ENCODE assay signal across 17 cellular contexts in genomic region chr22:44179989-44180705, GRCh38. TPM values are rescaled to one million over a fixed set of nuclear protein-coding genes. Genes with fewer than 3 reads are reported as not detected.
DNase-seq lines count a peak whose midpoint lies in the region; ATAC-seq, FAIRE-seq and TF ChIP-seq lines count a peak whose summit lies in the region.
"Had no signal": no experiment of that assay in that cellular context is flagged by ENCODE, and none has a peak within 500 bp of the region (broad histone marks: within the 10 kb centered on the region; RNA-seq: fewer than 3 reads in every experiment).

No MANE protein-coding gene starts in this region.

- H2BK15ac ChIP-seq in H9 (ENCODE audit: low read depth, low read length), result no peak overlapping the region

- no peaks in the 10 kb centered on the region for H3K79me2 ChIP-seq in H9 (ENCODE audit: insufficient read depth, low read length)
- H3K79me2 ChIP-seq: hepatocyte had no signal

- no peak overlapping the region for H2BK5ac ChIP-seq in H9 (ENCODE audit: insufficient read length, low read length)

- intact Hi-C loops in CD4-positive, alpha-beta memory T cell (cut with micrococcal nuclease), result loop anchor here (2.0 to 5.0 kb wide), 2 partner anchors 187 to 487 kb away; no protein-coding TSS in a partner anchor
- intact Hi-C loops in activated B cell treated with CpG ODN at 0.5 μM for 24 hours (cut with micrococcal nuclease), result loop anchor here (1.0 to 10.0 kb wide), 8 partner anchors 8 to 525 kb away; partner anchors contain the start of genes PARVB, PRR5, RTL6 and SAMM50

- H3K27me3 Mint-ChIP-seq in CD4-positive, alpha-beta memory T cell, result no peaks in the 10 kb centered on the region
- H3K27me3 Mint-ChIP-seq in IgD-negative memory B cell (peaks cover 1% of the 10 kb centered on the region), activated B cell treated with CpG ODN at 0.5 μM for 24 hours (no peaks in the 10 kb centered on the region), naive B cell (no peaks in the 10 kb centered on the region), H9 (ENCODE audit: low read depth) (peaks cover 2% of the 10 kb centered on the region; the same call in 1 of the 2 replicates)

- H3K9me3 ChIP-seq in CD4-positive, alpha-beta memory T cell (ENCODE audit: control insufficient read depth in 1 of 2, low read length in 2 of 2), result no peaks in the 10 kb centered on the region
- H3K9me3 ChIP-seq in H9 (ENCODE audit: control insufficient read depth, low read depth, low read length), result no peaks in the 10 kb centered on the region
- H3K9me3 ChIP-seq: left ventricle myocardium inferior had no signal

- H3K9me3 Mint-ChIP-seq in CD4-positive, alpha-beta memory T cell, result no peaks in the 10 kb centered on the region
- H3K9me3 Mint-ChIP-seq in IgD-negative memory B cell (no peaks in the 10 kb centered on the region), activated B cell treated with CpG ODN at 0.5 μM for 24 hours (no peaks in the 10 kb centered on the region), naive B cell (no peaks in the 10 kb centered on the region), H9 (no peaks in the 10 kb centered on the region)
- H3K9me3 Mint-ChIP-seq: activated T-helper 2 cell treated with anti-CD3 and anti-CD28 coated beads, Interferon-gamma antibody, Interleukin-2, Interleukin-4, amounts not matched to agents 10 μg/mL and 5 μg/mL and 100 μg/mL, durations not matched to agents 14 hours and 24 hours and 36 hours had no signal

- H3K56ac ChIP-seq in H9 (ENCODE audit: insufficient read length, low read depth, low read length), result no peak overlapping the region

- no peak overlapping the region for H2BK20ac ChIP-seq in H9 (ENCODE audit: low read depth, low read length, poor library complexity, severe bottlenecking)

- no peak overlapping the region for H3K4me2 ChIP-seq in H9 (ENCODE audit: insufficient read depth, insufficient read length, low read length)
- H3K4me2 ChIP-seq: hepatocyte had no signal

- no peak overlapping the region for H3K14ac ChIP-seq in H9 (ENCODE audit: insufficient read depth, low read length)

- H4K20me1 ChIP-seq in H9 (ENCODE audit: control insufficient read depth, insufficient read depth, insufficient read length), result no peaks in the 10 kb centered on the region

- H3K23me2 ChIP-seq in H9 (ENCODE audit: insufficient read length, low read depth, low read length, poor library complexity, severe bottlenecking), result no peaks in the 10 kb centered on the region

- peaks cover 29% of the 10 kb centered on the region for H3K4me1 ChIP-seq in CD4-positive, alpha-beta memory T cell (ENCODE audit: insufficient read depth, low read length)
- H3K4me1 ChIP-seq in H9 (ENCODE audit: insufficient read depth, low read length), result no peaks in the 10 kb centered on the region
- H3K4me1 ChIP-seq: left ventricle myocardium inferior had no signal

- no peak overlapping the region for H2BK12ac ChIP-seq in H9 (ENCODE audit: insufficient read length, low read depth, low read length)

- H3K9ac ChIP-seq in H9 (ENCODE audit: extremely low read depth, insufficient read length, low read length), result no peak overlapping the region

- no peak overlapping the region for H3K4ac ChIP-seq in H9 (ENCODE audit: low read depth, low read length)

- peaks cover 11% of the 10 kb centered on the region for H3K36me3 ChIP-seq in CD4-positive, alpha-beta memory T cell (ENCODE audit: insufficient read depth, low read length)
- H3K36me3 ChIP-seq: left ventricle myocardium inferior, WERI-Rb-1 had no signal

- peak overlapping the region; percentile 81 for H3K27ac ChIP-seq in CD4-positive, alpha-beta memory T cell (ENCODE audit: low read depth, low read length)
- no peak overlapping the region for H3K27ac ChIP-seq in H9 (ENCODE audit: insufficient read length, low read depth, low read length)
- H3K27ac ChIP-seq: hepatocyte, left ventricle myocardium inferior, WERI-Rb-1 had no signal

- ATAC-seq in activated B cell treated with CpG ODN at 0.5 μM for 24 hours (ENCODE audit: low read depth) (no peak), naive B cell (ENCODE audit: low read depth in 2 of 2) (no peak)

- TF ChIP-seq CTCF in activated B cell treated with CpG ODN at 0.5 μM for 24 hours (IDR thresholded peaks at IDR 0.05), result no peak
- TF ChIP-seq CTCF in H9 (conservative IDR thresholded peaks at IDR 0.05), result no peak

- H4K91ac ChIP-seq in H9 (ENCODE audit: insufficient read length, low read depth, low read length), result no peak overlapping the region

- H3T11ph ChIP-seq in H9 (ENCODE audit: low read length), result no peak overlapping the region

- H3K23ac ChIP-seq in H9 (ENCODE audit: insufficient read length, low read depth, low read length), result no peak overlapping the region

- peaks cover 4 to 24% of the 10 kb centered on the region in 2 donors for H3K36me3 Mint-ChIP-seq in CD4-positive, alpha-beta memory T cell
- H3K36me3 Mint-ChIP-seq in IgD-negative memory B cell (no peaks in the 10 kb centered on the region), activated B cell treated with CpG ODN at 0.5 μM for 24 hours (ENCODE audit: low read depth) (peaks cover 24% of the 10 kb centered on the region), naive B cell (peaks cover 4 to 7% of the 10 kb centered on the region in 2 donors), H9 (ENCODE audit: insufficient read depth in 1 of 3, low read depth in 3 of 3) (no peaks in the 10 kb centered on the region)

- H4K8ac ChIP-seq in H9 (replicated peaks; ENCODE audit: insufficient read length, low read depth, low read length), result no peak overlapping the region

- no peak for FAIRE-seq in HTR-8/SVneo (lab: Jason Lieb, UNC)

- POLR2A ChIA-PET in CD4-positive, alpha-beta memory T cell (lab: Charles Lee; ENCODE audit: partially characterized antibody), result interaction anchor here (2.8 to 3.1 kb wide), 2 partner anchors 12 to 16 kb away, joined by 9 to 31 read pairs; no protein-coding TSS in a partner anchor
- POLR2A ChIA-PET in activated B cell treated with CpG ODN at 0.5 μM for 24 hours (lab: Charles Lee), result interaction anchor here (1.6 to 4.0 kb wide), 7 partner anchors 8 to 225 kb away, joined by 5 to 53 read pairs (median 9); partner anchors contain the start of gene SAMM50

- no peaks in the 10 kb centered on the region for H3K79me1 ChIP-seq in H9 (ENCODE audit: insufficient read depth, low read depth, low read length, poor library complexity, severe bottlenecking)

- H2BK120ac ChIP-seq in H9 (ENCODE audit: low read depth, low read length, poor library complexity, severe bottlenecking), result no peak overlapping the region

- H3K27me3 ChIP-seq in CD4-positive, alpha-beta memory T cell (ENCODE audit: insufficient read depth, low read length), result no peaks in the 10 kb centered on the region
- no peaks in the 10 kb centered on the region for H3K27me3 ChIP-seq in H9 (ENCODE audit: insufficient read depth, low read length)
- H3K27me3 ChIP-seq: hepatocyte had no signal

- H2AFZ ChIP-seq in H9 (ENCODE audit: low read length), result no peak overlapping the region
- H2AFZ ChIP-seq: hepatocyte had no signal

- CTCF ChIA-PET in CD4-positive, alpha-beta memory T cell (lab: Charles Lee; ENCODE audit: partially characterized antibody), result interaction anchor here (0.9 to 2.9 kb wide), 4 partner anchors 96 to 387 kb away, joined by 3 to 18 read pairs (median 4); no protein-coding TSS in a partner anchor
- CTCF ChIA-PET in activated B cell treated with CpG ODN at 0.5 μM for 24 hours (lab: Charles Lee), result interaction anchor here (0.9 kb wide), 1 partner anchor 15 kb away, joined by 4 read pairs; no protein-coding TSS in a partner anchor

- no peak overlapping the region for H3K4me3 ChIP-seq in CD4-positive, alpha-beta memory T cell (ENCODE audit: low read length in 2 of 2)
- H3K4me3 ChIP-seq: hepatocyte had no signal

- no peak overlapping the region for H4K5ac ChIP-seq in H9 (ENCODE audit: insufficient read length, low read depth, low read length)

- H3K27ac Mint-ChIP-seq in CD4-positive, alpha-beta memory T cell, result peak overlapping the region; percentile 86 to 98 (median 95)
- H3K27ac Mint-ChIP-seq in IgD-negative memory B cell, result peak overlapping the region; percentile 93 to 98 (median 96)
- H3K27ac Mint-ChIP-seq in activated B cell treated with CpG ODN at 0.5 μM for 24 hours, result peak overlapping the region; percentile 95
- peak overlapping the region; percentile 93 to 99 (median 98) for H3K27ac Mint-ChIP-seq in naive B cell
- H3K27ac Mint-ChIP-seq in H9, result no peak overlapping the region; a peak in 1 of 7 replicates

- no peak overlapping the region for H2AK5ac ChIP-seq in H9 (ENCODE audit: insufficient read length, low read length)

- H3K4me1 Mint-ChIP-seq in CD4-positive, alpha-beta memory T cell, result peaks cover 16 to 35% (median 25%) of the 10 kb centered on the region in 4 donors
- H3K4me1 Mint-ChIP-seq in IgD-negative memory B cell, result peaks cover 12 to 20% (median 16%) of the 10 kb centered on the region in 3 donors
- peaks cover 37% of the 10 kb centered on the region for H3K4me1 Mint-ChIP-seq in activated B cell treated with CpG ODN at 0.5 μM for 24 hours
- H3K4me1 Mint-ChIP-seq in naive B cell, result peaks cover 29 to 43% (median 42%) of the 10 kb centered on the region in 3 donors
- peaks cover 14 to 23% of the 10 kb centered on the region in 2 experiments for H3K4me1 Mint-ChIP-seq in H9

- peak overlapping the region; percentile 82 to 92 (median 89) for H3K4me3 Mint-ChIP-seq in CD4-positive, alpha-beta memory T cell
- H3K4me3 Mint-ChIP-seq in IgD-negative memory B cell (peak overlapping the region; percentile 94 to 99 (median 97)), activated B cell treated with CpG ODN at 0.5 μM for 24 hours (peak overlapping the region; percentile 90), naive B cell (peak overlapping the region; percentile 84 to 99 (median 98)), H9 (no peak overlapping the region)

- no peak overlapping the region for H3K18ac ChIP-seq in H9 (ENCODE audit: insufficient read length, low read depth, low read length)

- no CpG with 5 or more reads among the region's 6 CpGs for WGBS in H9 (ENCODE audit: extremely low coverage, insufficient read length, low lambda C conversion rate)

- DNase-seq in CD4-positive, alpha-beta memory T cell, result no peak
- no peak for DNase-seq in activated B cell treated with CpG ODN at 0.5 μM for 24 hours
- no peak for DNase-seq in naive B cell
- DNase-seq in HTR-8/SVneo (ENCODE audit: insufficient read length, low spot score), result no peak
- no peak for DNase-seq in H9
- no peak for DNase-seq in activated CD8-positive, alpha-beta memory T cell treated with anti-CD3 and anti-CD28 coated beads for 24 hours
- DNase-seq in dermis blood vessel endothelial cell, result no peak
- DNase-seq: COR-L47, left ventricle myocardium inferior, NCI-H1417 treated with DMSO at 0.1 percent for 48 hours, NCI-H524, SHP77, WERI-Rb-1 had no signal

RNA-seq across cellular contexts. Expression of gene PARVG, which starts 0.6 kb away (rescaled TPM):
- 100 to 1,000 TPM; 191 to 194 TPM for total RNA-seq in CD4-positive, alpha-beta memory T cell
- polyA plus RNA-seq in CD4-positive, alpha-beta memory T cell, result 10 to 100 TPM; 39.6 to 53.0 TPM
- polyA plus RNA-seq in IgD-negative memory B cell, result 120 TPM
- total RNA-seq in activated B cell treated with CpG ODN at 0.5 μM for 24 hours, result 91.6 and 96.1 TPM in 2 replicates
- polyA plus RNA-seq in naive B cell (ENCODE audit: low read depth in 6 of 6), result 100 to 1,000 TPM; 106 to 151 (median 143) TPM
- total RNA-seq in H9 (2021), result 1.3 and 1.6 TPM in 2 replicates
- 0.34 and 0.51 TPM in 2 replicates for total RNA-seq in dermis blood vessel endothelial cell
- total RNA-seq: epithelial cell of proximal tubule had no signal

Comparison
In these comparisons a context has a peak if more than half of its experiments do, and no peak if none do; other contexts are left out.
1. H3K27ac Mint-ChIP-seq: peak in CD4-positive, alpha-beta memory T cell (7 of 7), IgD-negative memory B cell (3 of 3), activated B cell treated with CpG ODN at 0.5 μM for 24 hours (single experiment) and naive B cell (6 of 6); none in H9 (0 of 3).
2. H3K4me3 Mint-ChIP-seq: peak in CD4-positive, alpha-beta memory T cell (8 of 8), IgD-negative memory B cell (4 of 4), activated B cell treated with CpG ODN at 0.5 μM for 24 hours (single experiment) and naive B cell (8 of 8); none in H9 (0 of 2).
3. RNA of gene PARVG, which starts 0.6 kb away (total RNA-seq): 191 to 194 TPM in CD4-positive, alpha-beta memory T cell and 91.6 to 96.1 TPM in activated B cell treated with CpG ODN at 0.5 μM for 24 hours; 1.3 to 1.6 TPM in H9 and 0.34 to 0.51 TPM in dermis blood vessel endothelial cell; every median in the first group is over 10 times any median in the second.